13 cellular contexts compared by ENCODE assay signal in genomic region chr7:140623995-140624902, GRCh38. TPM values are rescaled to one million over a fixed set of nuclear protein-coding genes. Genes with fewer than 3 reads are reported as not detected.
DNase-seq lines count a peak whose midpoint lies in the region; ATAC-seq, FAIRE-seq and TF ChIP-seq lines count a peak whose summit lies in the region.
"Had no signal": no experiment of that assay in that cellular context is flagged by ENCODE, and none has a peak within 500 bp of the region (broad histone marks: within the 10 kb centered on the region; RNA-seq: fewer than 3 reads in every experiment).

No MANE protein-coding gene starts in this region.

- dilution Hi-C loops in mammary epithelial cell (cut with HindIII; ENCODE audit: low sequenced_read_pairs) = no loop called here

- H3K27me3 ChIP-seq in breast epithelium (no peaks in the 10 kb centered on the region), mammary epithelial cell (ENCODE audit: insufficient read depth, low read length) (no peaks in the 10 kb centered on the region), mesendoderm (ENCODE audit: insufficient read depth, low read length, poor library complexity) (no peaks in the 10 kb centered on the region), uterus (no peaks in the 10 kb centered on the region)

- H3K56ac ChIP-seq in mesendoderm (ENCODE audit: low read length) = no peak overlapping the region

- no peak overlapping the region for H3K23ac ChIP-seq in mesendoderm (ENCODE audit: low read length)

- WGBS in mammary epithelial cell (ENCODE audit: low coverage, missing lambda C conversion rate) = 87% methylated on average over 7 of the region's 10 CpGs
- WGBS in mesendoderm (ENCODE audit: extremely low coverage, insufficient coverage, low lambda C conversion rate) = no CpG with 5 or more reads among the region's 10 CpGs

- intact Hi-C loops in breast epithelium (cut with DNase I; ENCODE audit: low total_unique reads) = no loop called here
- intact Hi-C loops in mammary epithelial cell (cut with micrococcal nuclease) = no loop called here
- intact Hi-C loops in uterus (cut with DNase I; ENCODE audit: low total_unique reads) = no loop called here

- TF ChIP-seq POLR2A in breast epithelium (IDR thresholded peaks at IDR 0.05) (no peak), uterus (IDR thresholded peaks at IDR 0.05) (no peak)

- no peak overlapping the region for H2BK15ac ChIP-seq in mesendoderm (replicated peaks; ENCODE audit: low read depth)

- H3K4me3 ChIP-seq in breast epithelium (no peak overlapping the region), mammary epithelial cell (replicated peaks in 1 of 3; ENCODE audit: insufficient read depth in 1 of 3, low read depth in 2 of 3, low read length in 3 of 3) (no peak overlapping the region), mesendoderm (ENCODE audit: low read length) (no peak overlapping the region), uterus (no peak overlapping the region)
- H3K4me3 ChIP-seq: thoracic aorta had no signal

- in situ Hi-C loops in mammary epithelial cell (cut with MboI; ENCODE audit: low sequenced_read_pairs in 2 of 2) = no loop called here

- DNase-seq in breast epithelium (ENCODE audit: low spot score in 2 of 2) = no peak
- no peak for DNase-seq in mammary epithelial cell
- peak; percentile 91 for DNase-seq in mesendoderm
- DNase-seq in uterus = peak; percentile 67 to 74
- DNase-seq in SW480 (ENCODE audit: low spot score) = no peak
- no peak for DNase-seq in HT-29 (ENCODE audit: low spot score)
- DNase-seq: activated T-cell treated with anti-CD3 and anti-CD28 coated beads, Interleukin-2, amount 50 U/mL, for 24 hours; Kasumi-1; natural killer cell had no signal

- no TSS peak for BruUV-seq in mammary epithelial cell (replicated peaks; lab: Mats Ljungman, UMichigan)

- H2AFZ ChIP-seq in mammary epithelial cell (ENCODE audit: low read depth, low read length) = no peak overlapping the region

- ATAC-seq in GM18498 (IDR thresholded peaks at IDR 0.05; ENCODE audit: unreplicated experiment) = no peak
- ATAC-seq: natural killer cell had no signal

- H3K36me3 ChIP-seq in breast epithelium = no peaks in the 10 kb centered on the region
- H3K36me3 ChIP-seq in mammary epithelial cell (ENCODE audit: insufficient read depth, low read length) = no peaks in the 10 kb centered on the region
- H3K36me3 ChIP-seq in mesendoderm (ENCODE audit: control insufficient read depth, insufficient read depth, low read length) = no peaks in the 10 kb centered on the region
- H3K36me3 ChIP-seq in uterus = no peaks in the 10 kb centered on the region
- H3K36me3 ChIP-seq: thoracic aorta had no signal

- no peak for TF ChIP-seq CTCF in breast epithelium (IDR thresholded peaks at IDR 0.05)
- no peak for TF ChIP-seq CTCF in mammary epithelial cell (conservative IDR thresholded peaks at IDR 0.05 in 1 of 2, IDR thresholded peaks at IDR 0.05 in 1 of 2; ENCODE audit: extremely low read depth in 1 of 2, insufficient read depth in 1 of 2, low read depth in 1 of 2, low read length in 2 of 2)
- TF ChIP-seq CTCF in uterus (IDR thresholded peaks at IDR 0.05) = no peak

- H3K4me1 ChIP-seq in breast epithelium (peaks cover 0 to 5% of the 10 kb centered on the region in 2 donors), mammary epithelial cell (ENCODE audit: insufficient read depth, low read length) (peaks cover 30% of the 10 kb centered on the region), mesendoderm (ENCODE audit: control insufficient read depth, low read depth, low read length) (peaks cover 6% of the 10 kb centered on the region), uterus (peaks cover 5 to 24% of the 10 kb centered on the region in 2 donors)

- H3K79me1 ChIP-seq in mesendoderm (ENCODE audit: low read length) = no peaks in the 10 kb centered on the region

- CTCF ChIA-PET in mammary epithelial cell (lab: Charles Lee; ENCODE audit: low non-redundant PET) = no interaction called here

- no peak overlapping the region for H2BK120ac ChIP-seq in mesendoderm (ENCODE audit: low read depth, low read length)

- H4K20me1 ChIP-seq in mammary epithelial cell (ENCODE audit: insufficient read depth, low read length) = no peaks in the 10 kb centered on the region

- H3K18ac ChIP-seq in mesendoderm (ENCODE audit: low read length) = no peak overlapping the region

- H3K9ac ChIP-seq in mammary epithelial cell (ENCODE audit: insufficient read depth, low read length) = no peak overlapping the region
- H3K9ac ChIP-seq in mesendoderm (ENCODE audit: low read length) = no peak overlapping the region

- H4K8ac ChIP-seq in mesendoderm (ENCODE audit: low read depth, low read length) = no peak overlapping the region

- H3K4me2 ChIP-seq in mammary epithelial cell (ENCODE audit: insufficient read depth, low read depth, low read length) = no peak overlapping the region
- H3K4me2 ChIP-seq in mesendoderm (ENCODE audit: low read length) = no peak overlapping the region

- H3K4ac ChIP-seq in mesendoderm (ENCODE audit: low read depth, low read length) = no peak overlapping the region

- H4K5ac ChIP-seq in mesendoderm (ENCODE audit: low read length) = no peak overlapping the region

- no peak overlapping the region for H2AK5ac ChIP-seq in mesendoderm (ENCODE audit: low read length)

- H3K79me2 ChIP-seq in mammary epithelial cell (ENCODE audit: insufficient read depth, low read length) (no peaks in the 10 kb centered on the region), mesendoderm (ENCODE audit: control insufficient read depth, insufficient read depth, low read length) (no peaks in the 10 kb centered on the region)

- peak; percentile 96 for FAIRE-seq in endometrium (lab: Jason Lieb, UNC)
- FAIRE-seq: TTC549 had no signal

- no peak overlapping the region for H2BK5ac ChIP-seq in mesendoderm (ENCODE audit: low read length)

- H3K27ac ChIP-seq in breast epithelium (peak overlapping the region; percentile 55 to 73), mammary epithelial cell (ENCODE audit: insufficient read depth, low read depth, low read length) (no peak overlapping the region), mesendoderm (ENCODE audit: low read depth, low read length) (no peak overlapping the region), uterus (peak overlapping the region; percentile 72 to 87)
- H3K27ac ChIP-seq: thoracic aorta had no signal

- no peaks in the 10 kb centered on the region for H3K9me3 ChIP-seq in breast epithelium
- no peaks in the 10 kb centered on the region for H3K9me3 ChIP-seq in mammary epithelial cell (replicated peaks; ENCODE audit: insufficient read depth, low read length)
- no peaks in the 10 kb centered on the region for H3K9me3 ChIP-seq in uterus
- H3K9me3 ChIP-seq: thoracic aorta had no signal

RNA-seq across cellular contexts. Expression of gene DENND2A, which starts 16.4 kb away (rescaled TPM):
- 10 to 100 TPM in 1 of 3 donors, 1 to 10 TPM in 2; 6.9 to 13.1 (median 7.6) TPM for total RNA-seq in breast epithelium
- total RNA-seq in mammary epithelial cell = 1 to 10 TPM in 1 of 2 donors, under 1 TPM in 1; 0.17 to 1.6 TPM
- 0.25 TPM for polyA plus RNA-seq in mammary epithelial cell
- polyA minus RNA-seq in mammary epithelial cell = not detected
- polyA plus RNA-seq in mesendoderm (2013, experiment 1 of 2) = 3.6 TPM
- polyA plus RNA-seq in mesendoderm (2013, experiment 2 of 2) = 4.0 TPM
- total RNA-seq in uterus = 10 to 100 TPM in 3 of 4 donors, 1 to 10 TPM in 1; 9.1 to 84.8 (median 35.5) TPM
- not detected in 2 replicates for total RNA-seq in HT-29 (2014; rRNA removed; shearing (Covaris generic))

RNA-seq across cellular contexts. Expression of gene ADCK2, which starts 48.5 kb away (rescaled TPM):
- 10 to 100 TPM; 21.8 to 31.9 (median 23.6) TPM for total RNA-seq in breast epithelium
- total RNA-seq in mammary epithelial cell = 10 to 100 TPM; 21.8 to 22.4 TPM
- 14.4 TPM for polyA plus RNA-seq in mammary epithelial cell
- polyA minus RNA-seq in mammary epithelial cell = 17.4 TPM
- polyA plus RNA-seq in mesendoderm (2013, experiment 1 of 2) = 3.9 TPM
- 3.9 TPM for polyA plus RNA-seq in mesendoderm (2013, experiment 2 of 2)
- 10 to 100 TPM; 13.2 to 24.3 (median 22.4) TPM for total RNA-seq in uterus
- total RNA-seq in HT-29 (2014; rRNA removed; shearing (Covaris generic)) = 37.3 and 43.5 TPM in 2 replicates

Comparison
In these comparisons a context has a peak if more than half of its experiments do, and no peak if none do; other contexts are left out.
1. H3K27ac ChIP-seq: peak in breast epithelium (2 of 2) and uterus (2 of 2); none in mammary epithelial cell (single experiment) and mesendoderm (single experiment).
2. DNase-seq: peak in mesendoderm (single experiment) and uterus (2 of 2); none in breast epithelium (0 of 2), mammary epithelial cell (single experiment), SW480 (single experiment) and HT-29 (single experiment).